Comparison of ENCODE assay signal across 23 cellular contexts in genomic region chr19:49788857-49789256, GRCh38. TPM values are rescaled to one million over a fixed set of nuclear protein-coding genes. Genes with fewer than 3 reads are reported as not detected.
"Had no signal": no experiment of that assay in that cellular context is flagged by ENCODE, and none has a peak within 500 bp of the region (broad histone marks: within the 10 kb centered on the region; RNA-seq: fewer than 3 reads in every experiment).

No MANE protein-coding gene starts in this region.

- H3K27me3 Mint-ChIP-seq: memory B cell; stimulated activated naive B cell treated with anti-CD40 and anti-IgM and Interleukin-4, amounts not matched to agents 10 μg/mL and 1 μg/mL and 100 μg/mL, for 72 hours; stimulated activated naive CD8-positive, alpha-beta T cell treated with anti-CD3 and anti-CD28 coated beads, Interleukin-15, amount 100 ng/mL, for 72 hours had no signal

- DNase-seq: effector CD4-positive, alpha-beta T cell; immature natural killer cell; left cardiac atrium; left ventricle myocardium inferior; lower lobe of right lung; natural killer cell; psoas muscle; retina; right lobe of liver; stimulated activated CD4-positive, alpha-beta T cell treated with anti-CD3 and anti-CD28 coated beads, Interleukin-4, amount 100 ng/mL, for 1 hour; stimulated activated CD8-positive, alpha-beta memory T cell treated with anti-CD3 and anti-CD28 coated beads, Interleukin-4, amount 100 ng/mL, for 48 hours; stimulated activated naive B cell treated with anti-CD40 and anti-IgM and Interleukin-4, amounts not matched to agents 10 μg/mL and 1 μg/mL and 100 μg/mL, for 72 hours; stimulated activated naive CD8-positive, alpha-beta T cell treated with anti-CD3 and anti-CD28 coated beads, Interleukin-15, amount 100 ng/mL, for 72 hours; transverse colon had no signal

- H3K4me3 ChIP-seq: coronary artery, esophagus muscularis mucosa, gastroesophageal sphincter, left ventricle myocardium inferior, lower lobe of right lung, psoas muscle, right lobe of liver, thoracic aorta, transverse colon had no signal

- H3K9me3 Mint-ChIP-seq: memory B cell; mesothelial cell of epicardium; natural killer cell; stimulated activated naive B cell treated with anti-CD40 and anti-IgM and Interleukin-4, amounts not matched to agents 10 μg/mL and 1 μg/mL and 100 μg/mL, for 72 hours; stimulated activated naive CD8-positive, alpha-beta T cell treated with anti-CD3 and anti-CD28 coated beads, Interleukin-15, amount 100 ng/mL, for 72 hours had no signal

- H3K4me1 ChIP-seq: psoas muscle, right lobe of liver had no signal

- ATAC-seq: gastroesophageal sphincter; left cardiac atrium; lower lobe of right lung; natural killer cell; psoas muscle; right lobe of liver; stimulated activated naive B cell treated with anti-CD40 and anti-IgM and Interleukin-4, amounts not matched to agents 10 μg/mL and 1 μg/mL and 100 μg/mL, for 72 hours; stimulated activated naive CD8-positive, alpha-beta T cell treated with anti-CD3 and anti-CD28 coated beads, Interleukin-15, amount 100 ng/mL, for 72 hours had no signal

- H3K4me3 Mint-ChIP-seq: memory B cell; mesothelial cell of epicardium; natural killer cell; stimulated activated naive B cell treated with anti-CD40 and anti-IgM and Interleukin-4, amounts not matched to agents 10 μg/mL and 1 μg/mL and 100 μg/mL, for 72 hours; stimulated activated naive CD8-positive, alpha-beta T cell treated with anti-CD3 and anti-CD28 coated beads, Interleukin-15, amount 100 ng/mL, for 72 hours had no signal

- H3K9me3 ChIP-seq: esophagus muscularis mucosa, gastroesophageal sphincter, left ventricle myocardium inferior, lower lobe of right lung, psoas muscle, right lobe of liver, thoracic aorta, transverse colon had no signal

- H3K27ac ChIP-seq: coronary artery, esophagus muscularis mucosa, gastroesophageal sphincter, left ventricle myocardium inferior, lower lobe of right lung, psoas muscle, right lobe of liver, thoracic aorta, transverse colon had no signal

- H3K27me3 ChIP-seq: esophagus muscularis mucosa, gastroesophageal sphincter, right lobe of liver, transverse colon had no signal

- H3K27ac Mint-ChIP-seq: memory B cell; mesothelial cell of epicardium; stimulated activated naive B cell treated with anti-CD40 and anti-IgM and Interleukin-4, amounts not matched to agents 10 μg/mL and 1 μg/mL and 100 μg/mL, for 72 hours had no signal

RNA-seq across cellular contexts. Expression of gene TSKS, which starts 25.8 kb away (rescaled TPM):
- total RNA-seq: chondrocyte, dermis microvascular lymphatic vessel endothelial cell, mesothelial cell of epicardium, myocyte, right lobe of liver, thoracic aorta had no signal
